In the genomic region with DNA sequence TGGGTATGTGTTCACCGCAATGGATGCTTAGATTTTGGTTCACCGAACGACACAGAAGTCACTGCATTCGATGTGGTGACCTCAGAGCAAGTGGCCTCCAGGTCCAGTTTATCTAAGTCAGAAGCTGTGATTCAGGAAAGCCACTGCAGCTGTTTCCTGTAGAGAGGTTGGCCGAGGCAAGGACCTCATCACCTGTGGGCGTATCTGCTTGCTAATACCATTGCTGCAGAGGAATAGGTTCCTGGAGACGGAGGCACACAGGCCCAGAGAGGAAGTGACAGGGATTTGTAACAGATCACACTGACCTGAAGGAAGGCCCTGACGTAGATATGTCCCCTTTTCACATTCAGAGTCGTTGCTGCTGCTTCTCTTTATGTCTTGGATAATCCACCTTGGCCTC, we compare ENCODE assay signal across 21 cellular contexts.
"Had no signal": no experiment of that assay in that cellular context is flagged by ENCODE, and none has a peak within 500 bp of the region (broad histone marks: within the 10 kb centered on the region; RNA-seq: fewer than 3 reads in every experiment).

No MANE protein-coding gene starts in this region.

- FAIRE-seq: astrocyte, pancreas had no signal

- H3K4me1 Mint-ChIP-seq: endodermal cell, nephron had no signal

- H3K4me2 ChIP-seq: hepatocyte had no signal

- H3K4me3 Mint-ChIP-seq: activated T-helper 17 cell treated with anti-CD3 and anti-CD28 coated beads, Interleukin-2, amount 50 U/mL, for 72 hours; endodermal cell; nephron; stimulated activated naive CD8-positive, alpha-beta T cell treated with anti-CD3 and anti-CD28 coated beads, Interleukin-15, Interleukin-2, amounts not matched to agents 100 ng/mL and 50 ng/mL, for 24 hours had no signal

- H3K27ac Mint-ChIP-seq: activated naive CD4-positive, alpha-beta T cell treated with anti-CD3 and anti-CD28 coated beads, Interleukin-2, amount 50 U/mL, for 72 hours; activated T-helper 17 cell treated with anti-CD3 and anti-CD28 coated beads, Interleukin-2, amount 50 U/mL, for 72 hours; endodermal cell; nephron; stimulated activated naive CD8-positive, alpha-beta T cell treated with anti-CD3 and anti-CD28 coated beads, Interleukin-15, Interleukin-2, amounts not matched to agents 100 ng/mL and 50 ng/mL, for 24 hours had no signal

- H3K27me3 Mint-ChIP-seq: activated T-helper 17 cell treated with anti-CD3 and anti-CD28 coated beads, Interleukin-2, amount 50 U/mL, for 72 hours; stimulated activated naive CD8-positive, alpha-beta T cell treated with anti-CD3 and anti-CD28 coated beads, Interleukin-15, Interleukin-2, amounts not matched to agents 100 ng/mL and 50 ng/mL, for 24 hours had no signal

- H3K36me3 ChIP-seq: pancreas, thyroid gland, upper lobe of right lung had no signal

- H3K4me3 ChIP-seq: hepatocyte, pancreas, psoas muscle, thyroid gland, upper lobe of right lung had no signal

- H3K27ac ChIP-seq: foreskin keratinocyte, hepatocyte, pancreas, psoas muscle, upper lobe of right lung had no signal

- DNase-seq: activated T-cell treated with anti-CD3 and anti-CD28 coated beads, Interleukin-2, amount 50 U/mL, for 1 hour; central memory CD4-positive, alpha-beta T cell; endodermal cell; foreskin keratinocyte; kidney glomerular epithelial cell; left ventricle myocardium superior; mesenchymal stem cell; pancreas; psoas muscle; right cardiac atrium; stimulated activated CD4-positive, alpha-beta T cell treated with anti-CD3 and anti-CD28 coated beads, Interleukin-1b, Interleukin-23, amount 100 ng/mL, for 48 hours; substantia nigra; T-helper 9 cell; upper lobe of right lung had no signal

- H3K9me3 Mint-ChIP-seq: endodermal cell had no signal

- H3K27me3 ChIP-seq: foreskin keratinocyte, hepatocyte, pancreas, thyroid gland, upper lobe of right lung had no signal

- ATAC-seq: activated naive CD4-positive, alpha-beta T cell treated with anti-CD3 and anti-CD28 coated beads, Interleukin-2, amount 50 U/mL, for 72 hours; activated T-helper 17 cell treated with anti-CD3 and anti-CD28 coated beads, Interleukin-2, amount 50 U/mL, for 72 hours; foreskin keratinocyte; pancreas; upper lobe of right lung had no signal

- H3K4me1 ChIP-seq: foreskin keratinocyte, pancreas, psoas muscle, upper lobe of right lung had no signal

- H2AFZ ChIP-seq: hepatocyte had no signal

- H3K9me3 ChIP-seq: pancreas, thyroid gland, upper lobe of right lung had no signal
